In the genomic region with DNA sequence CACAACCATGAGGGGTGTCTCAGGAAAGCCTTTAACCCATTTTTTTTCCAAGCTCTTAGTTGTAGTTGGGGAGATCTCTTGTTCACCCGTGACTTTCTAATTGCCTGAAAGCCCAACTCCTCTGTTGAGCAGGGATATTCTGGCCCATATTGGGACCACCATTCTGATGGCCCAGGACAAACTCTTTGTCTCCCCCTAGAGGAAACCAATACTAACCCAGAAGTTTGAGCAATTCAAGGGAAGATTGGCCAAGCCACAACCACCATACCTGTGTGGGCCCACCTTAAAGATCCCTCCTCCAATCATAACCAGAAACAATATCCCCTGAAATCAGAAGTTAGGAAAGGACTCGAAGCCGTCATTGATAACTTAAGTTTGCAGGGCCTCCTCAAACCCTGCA, we compare ENCODE assay signal across 19 cellular contexts.
DNase-seq lines count a peak whose midpoint lies in the region; ATAC-seq and TF ChIP-seq lines count a peak whose summit lies in the region.
"Had no signal": no experiment of that assay in that cellular context is flagged by ENCODE, and none has a peak within 500 bp of the region (broad histone marks: within the 10 kb centered on the region; RNA-seq: fewer than 3 reads in every experiment).

No MANE protein-coding gene starts in this region.

- no peak for TF ChIP-seq POLR2A in body of pancreas (IDR thresholded peaks at IDR 0.05)

- H3K4me1 ChIP-seq in foreskin keratinocyte: no peaks in the 10 kb centered on the region
- H3K4me1 ChIP-seq in left lung: no peaks in the 10 kb centered on the region
- no peaks in the 10 kb centered on the region for H3K4me1 ChIP-seq in body of pancreas

- WGBS in body of pancreas, 2 donors: 69 to 76% methylated on average over 3 of the region's 3 CpGs

- peak; percentile 2 for DNase-seq in NAMALWA (ENCODE audit: low spot score)
- DNase-seq in cardiac fibroblast (ENCODE audit: low read depth in 2 of 2): no peak
- no peak for DNase-seq in foreskin keratinocyte
- DNase-seq in HT-29 (ENCODE audit: low spot score): no peak
- DNase-seq in left colon: no peak
- DNase-seq in left lung: no peak
- DNase-seq in body of pancreas: no peak
- DNase-seq: GOT3; IMR-90; NCI-H1048; NCI-H146; NCI-H2107; NCI-H345; NCI-H69; NK-92 treated with Interleukin-12 subunit alpha and Interleukin-12 subunit beta, amount 100 ng/mL, for 24 hours; PC-3 had no signal

- intact Hi-C loops in left colon (cut with DNase I, micrococcal nuclease) (no loop called here), left lung (cut with DNase I) (no loop called here), body of pancreas (cut with DNase I) (no loop called here)

- no peaks in the 10 kb centered on the region for H3K36me3 ChIP-seq in left lung
- H3K36me3 ChIP-seq in body of pancreas (replicated peaks in 1 of 2; ENCODE audit: insufficient read depth in 1 of 2, low read depth in 2 of 2): no peaks in the 10 kb centered on the region
- H3K36me3 ChIP-seq: BLaER1 treated with 17β-estradiol and CSF1 and Interleukin-3, amounts not matched to agents 10 nM and 100 nM had no signal

- ATAC-seq in foreskin keratinocyte (no peak), left colon (no peak), left lung (no peak), body of pancreas (no peak)
- ATAC-seq: PC-3 had no signal

- peak; percentile 28 for TF ChIP-seq CTCF in GM12873 (IDR thresholded peaks at IDR 0.05; ENCODE audit: insufficient read depth, low read depth, low read length, missing control alignments)
- peak; percentile 16 for TF ChIP-seq CTCF in cardiac fibroblast (IDR thresholded peaks at IDR 0.05; ENCODE audit: low read depth, low read length)
- peak; percentile 44 for TF ChIP-seq CTCF in foreskin keratinocyte (conservative IDR thresholded peaks at IDR 0.05)
- TF ChIP-seq CTCF in left lung (IDR thresholded peaks at IDR 0.05): no peak
- TF ChIP-seq CTCF in body of pancreas (IDR thresholded peaks at IDR 0.05): no peak

- no peak overlapping the region for H3K4me3 ChIP-seq in cardiac fibroblast (replicated peaks in 1 of 2; ENCODE audit: low read depth in 2 of 2, low read length in 2 of 2)
- no peak overlapping the region for H3K4me3 ChIP-seq in left lung
- H3K4me3 ChIP-seq in body of pancreas: no peak overlapping the region
- H3K4me3 ChIP-seq: BLaER1 treated with 17β-estradiol and CSF1 and Interleukin-3, amounts not matched to agents 10 nM and 100 nM; SK-N-MC had no signal

- H3K27me3 ChIP-seq in foreskin keratinocyte: no peaks in the 10 kb centered on the region
- H3K27me3 ChIP-seq in left lung: no peaks in the 10 kb centered on the region
- H3K27me3 ChIP-seq in body of pancreas: no peaks in the 10 kb centered on the region
- H3K27me3 ChIP-seq: BLaER1 treated with 17β-estradiol and CSF1 and Interleukin-3, amounts not matched to agents 10 nM and 100 nM had no signal

- H3K9me3 ChIP-seq in left lung (no peaks in the 10 kb centered on the region), body of pancreas (no peaks in the 10 kb centered on the region)

- H3K27ac ChIP-seq in foreskin keratinocyte: no peak overlapping the region
- no peak overlapping the region for H3K27ac ChIP-seq in left lung
- no peak overlapping the region for H3K27ac ChIP-seq in body of pancreas
- H3K27ac ChIP-seq: BLaER1 treated with 17β-estradiol and CSF1 and Interleukin-3, amounts not matched to agents 10 nM and 100 nM; SK-N-MC had no signal

Comparison
In these comparisons a context has a peak if more than half of its experiments do, and no peak if none do; other contexts are left out.
1. CTCF ChIP-seq: peak in GM12873 (single experiment), cardiac fibroblast (single experiment) and foreskin keratinocyte (single experiment); none in left lung (0 of 2) and body of pancreas (0 of 7).